ENCODE assay signal across 20 cellular contexts in genomic region chr15:40855706-40856234, GRCh38. TPM values are rescaled to one million over a fixed set of nuclear protein-coding genes. Genes with fewer than 3 reads are reported as not detected.
A peak's percentile ranks its signal among the peaks of the same experiment; 100 is the strongest.
DNase-seq lines count a peak whose midpoint lies in the region; TF ChIP-seq lines count a peak whose summit lies in the region.
"Had no signal": no experiment of that assay in that cellular context is flagged by ENCODE, and none has a peak within 500 bp of the region (broad histone marks: within the 10 kb centered on the region; RNA-seq: fewer than 3 reads in every experiment).

No MANE protein-coding gene starts in this region.

- no peaks in the 10 kb centered on the region for H3K9me3 Mint-ChIP-seq in osteocyte (ENCODE audit: unreplicated experiment)
- H3K9me3 Mint-ChIP-seq: CD4-positive, alpha-beta memory T cell had no signal

- H3K27ac Mint-ChIP-seq in osteocyte (ENCODE audit: unreplicated experiment), result no peak overlapping the region
- H3K27ac Mint-ChIP-seq: CD4-positive, alpha-beta memory T cell had no signal

- H3K9me3 ChIP-seq in PC-9 (ENCODE audit: insufficient read depth, low read depth), result no peaks in the 10 kb centered on the region
- no peaks in the 10 kb centered on the region for H3K9me3 ChIP-seq in osteoblast (ENCODE audit: low read depth, low read length)
- H3K9me3 ChIP-seq: A549, SJSA1 had no signal

- H3K4me1 Mint-ChIP-seq in osteocyte (ENCODE audit: unreplicated experiment), result peaks cover 8% of the 10 kb centered on the region

- no peak overlapping the region for H3K4me3 Mint-ChIP-seq in osteocyte (ENCODE audit: unreplicated experiment)
- H3K4me3 Mint-ChIP-seq: CD4-positive, alpha-beta memory T cell had no signal

- H3K79me2 ChIP-seq in PC-9 (ENCODE audit: low read depth) (peaks cover 12% of the 10 kb centered on the region), osteoblast (ENCODE audit: insufficient read depth, low read length) (no peaks in the 10 kb centered on the region)

- peak overlapping the region; percentile 89; the same call in 1 of the 2 replicates for H3K27ac ChIP-seq in PC-9
- no peak overlapping the region for H3K27ac ChIP-seq in osteoblast (ENCODE audit: low read depth, low read length)
- H3K27ac ChIP-seq: HL-60, SJSA1 had no signal

- H4K20me1 ChIP-seq in PC-9 (ENCODE audit: insufficient read depth), result no peaks in the 10 kb centered on the region
- no peaks in the 10 kb centered on the region for H4K20me1 ChIP-seq in osteoblast (ENCODE audit: insufficient read depth, low read length)

- TF ChIP-seq CTCF in PC-9 (conservative IDR thresholded peaks at IDR 0.05) (no peak), osteoblast (IDR thresholded peaks at IDR 0.05; ENCODE audit: extremely low read depth, low read depth, low read length) (no peak), osteocyte (IDR thresholded peaks at IDR 0.05) (no peak)

- peaks cover 28% of the 10 kb centered on the region for H3F3A ChIP-seq in PC-9 (ENCODE audit: insufficient read depth, low read depth)

- H3K4me1 ChIP-seq in PC-9 (replicated peaks; ENCODE audit: insufficient read depth), result peaks cover 21% of the 10 kb centered on the region
- H3K4me1 ChIP-seq in osteoblast (ENCODE audit: insufficient read depth, low read length), result no peaks in the 10 kb centered on the region

- TF ChIP-seq POLR2A in erythroblast (IDR thresholded peaks at IDR 0.05; ENCODE audit: low read length), result no peak

- H3K4me3 ChIP-seq in PC-9, result no peak overlapping the region
- H3K4me3 ChIP-seq in osteoblast (ENCODE audit: insufficient read depth, low read length), result no peak overlapping the region
- H3K4me3 ChIP-seq: A549, SJSA1 had no signal

- H3K4me2 ChIP-seq in PC-9 (no peak overlapping the region), osteoblast (ENCODE audit: insufficient read depth, low read length) (no peak overlapping the region)
- H3K4me2 ChIP-seq: A549 had no signal

- CTCF ChIA-PET in PC-9 (lab: Charles Lee), result no interaction called here

- H3K27me3 Mint-ChIP-seq in osteocyte (ENCODE audit: unreplicated experiment), result no peaks in the 10 kb centered on the region

- no peaks in the 10 kb centered on the region for H3K9me2 ChIP-seq in PC-9 (ENCODE audit: insufficient read depth)

- 0 out of 2 replicates have a peak, but pooled peaks cover 4% of the 10 kb centered on the region for H3K36me3 ChIP-seq in PC-9 (ENCODE audit: low read depth)
- no peaks in the 10 kb centered on the region for H3K36me3 ChIP-seq in osteoblast (ENCODE audit: insufficient read depth, low read length)
- H3K36me3 ChIP-seq: SJSA1 had no signal

- H2AFZ ChIP-seq in PC-9 (no peak overlapping the region), osteoblast (ENCODE audit: low read length) (no peak overlapping the region)

- intact Hi-C loops in PC-9 (cut with micrococcal nuclease; ENCODE audit: unreplicated experiment), result no loop called here

- H3K36me3 Mint-ChIP-seq in osteocyte (ENCODE audit: unreplicated experiment), result no peaks in the 10 kb centered on the region

- BruUV-seq in PC-9 (replicated peaks; lab: Mats Ljungman, UMichigan), result no TSS peak

- H3K27me3 ChIP-seq in PC-9 (ENCODE audit: insufficient read depth, low read depth) (no peaks in the 10 kb centered on the region), osteoblast (ENCODE audit: insufficient read depth, low read length) (no peaks in the 10 kb centered on the region)
- H3K27me3 ChIP-seq: SJSA1 had no signal

- POLR2A ChIA-PET in PC-9 (lab: Charles Lee; ENCODE audit: unreplicated experiment), result interaction anchor here (0.5 kb wide), 1 partner anchor 31 kb away, joined by 7 read pairs; no protein-coding TSS in a partner anchor

- peak; percentile 7 for DNase-seq in AG20443 (ENCODE audit: low spot score)
- no peak for DNase-seq in PC-9
- peak; percentile 21 for DNase-seq in osteoblast (ENCODE audit: insufficient read length, low spot score, missing footprints)
- no peak for DNase-seq in osteocyte (ENCODE audit: extremely low spot score, unreplicated experiment)
- no peak for DNase-seq in NCI-H446 treated with DMSO at 0.1 percent for 48 hours (lab: John Stamatoyannopoulos, UW)
- DNase-seq in erythroblast (lab: John Stamatoyannopoulos, UW), result no peak
- DNase-seq: CD4-positive, alpha-beta memory T cell; GOT3; KG1; NCI-H1048; NCI-H146; NCI-H345; NCI-H69; NK-92 treated with Interleukin-12 subunit alpha and Interleukin-12 subunit beta, amount 100 ng/mL, for 24 hours; OCI-M1 had no signal

RNA-seq across cellular contexts. Expression of gene SPINT1, which starts 11.9 kb away (rescaled TPM):
- 141 and 180 TPM in 2 replicates for total RNA-seq in PC-9 (2021)
- total RNA-seq in osteoblast, result 0.72 and 0.88 TPM in 2 replicates
- 5.2 and 5.5 TPM in 2 replicates for total RNA-seq in osteocyte

RNA-seq across cellular contexts. Expression of gene RHOV, which starts 18.3 kb away (rescaled TPM):
- total RNA-seq in PC-9 (2021) (1.4 and 4.1 TPM in 2 replicates), osteoblast (0.36 TPM in 1 of 2 replicates, not detected in the other), osteocyte (0.34 and 0.46 TPM in 2 replicates)
- total RNA-seq: CD4-positive, alpha-beta memory T cell; SJSA1 had no signal

RNA-seq across cellular contexts. Expression of gene PPP1R14D, which starts 27.3 kb away (rescaled TPM):
- total RNA-seq in PC-9 (2021) (0.55 and 0.65 TPM in 2 replicates), osteoblast (not detected in 2 replicates), osteocyte (not detected in 2 replicates)
- total RNA-seq: CD4-positive, alpha-beta memory T cell; Daoy; M059J; SJSA1 had no signal

RNA-seq across cellular contexts. Expression of gene VPS18, which starts 38.5 kb away (rescaled TPM):
- 9.6 and 9.9 TPM in 2 replicates for total RNA-seq in PC-9 (2021)
- total RNA-seq in osteoblast, result 55.4 and 60.8 TPM in 2 replicates
- 36.7 and 40.5 TPM in 2 replicates for total RNA-seq in osteocyte

RNA-seq across cellular contexts. Expression of gene DNAJC17, which starts 48.5 kb away (rescaled TPM):
- 27.4 and 33.0 TPM in 2 replicates for total RNA-seq in PC-9 (2021)
- 14.8 and 15.6 TPM in 2 replicates for total RNA-seq in osteoblast
- 38.1 and 39.8 TPM in 2 replicates for total RNA-seq in osteocyte

Comparison
In these comparisons a context has a peak if more than half of its experiments do, and no peak if none do; other contexts are left out.
1. DNase-seq: peak in AG20443 (single experiment) and osteoblast (single experiment); none in PC-9 (0 of 2), osteocyte (single experiment), NCI-H446 treated with DMSO at 0.1 percent for 48 hours (single experiment) and erythroblast (0 of 2).
2. RNA of gene SPINT1, which starts 11.9 kb away (total RNA-seq): 141 to 180 TPM in PC-9; 5.2 to 5.5 TPM in osteocyte and 0.72 to 0.88 TPM in osteoblast; every median in the first group is over 10 times any median in the second.